Comparison of ENCODE assay signal across 8 cellular contexts in the genomic region with DNA sequence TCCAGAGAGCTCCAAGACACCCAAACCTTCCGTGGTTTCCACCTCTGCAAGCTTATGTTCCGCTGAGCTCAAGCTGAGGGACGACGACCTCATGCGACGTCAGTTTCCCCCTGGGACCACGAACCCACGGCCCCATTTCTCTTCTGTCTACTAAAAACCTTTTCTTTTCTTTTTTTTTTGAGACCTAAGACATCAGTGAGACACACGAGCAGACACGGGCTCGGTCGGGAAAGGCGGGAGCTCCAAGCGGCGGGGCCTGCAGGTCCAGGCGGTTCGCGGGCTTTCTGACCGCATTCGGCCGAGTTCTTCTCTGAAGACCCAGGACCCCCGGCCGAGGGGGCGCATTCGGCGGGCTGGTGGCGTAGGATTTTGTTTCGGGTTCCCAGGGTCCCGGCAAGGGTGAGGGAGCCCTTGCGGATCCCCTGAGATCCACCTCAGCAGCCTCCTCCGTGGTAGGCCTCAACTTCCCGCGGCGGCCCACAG. TPM values are rescaled to one million over a fixed set of nuclear protein-coding genes. Genes with fewer than 3 reads are reported as not detected.
DNase-seq lines count a peak whose midpoint lies in the region; FAIRE-seq and TF ChIP-seq lines count a peak whose summit lies in the region.

No MANE protein-coding gene starts in this region.

- TF ChIP-seq CTCF in GM12875 (IDR thresholded peaks at IDR 0.05; ENCODE audit: borderline replicate concordance, insufficient read depth, low read depth, low read length) (no peak), mammary epithelial cell (conservative IDR thresholded peaks at IDR 0.05 in 1 of 2, IDR thresholded peaks at IDR 0.05 in 1 of 2; ENCODE audit: extremely low read depth in 1 of 2, insufficient read depth in 1 of 2, low read depth in 1 of 2, low read length in 2 of 2) (no peak)

- no peaks in the 10 kb centered on the region for H3K9me2 ChIP-seq in Karpas-422 (replicated peaks; ENCODE audit: insufficient read depth, low read length)

- intact Hi-C loops in mammary epithelial cell (cut with micrococcal nuclease) = loop anchor here (5.0 kb wide), 2 partner anchors 96 to 341 kb away; a partner anchor contains a TSS

- H3K79me2 ChIP-seq in Karpas-422 (ENCODE audit: low read length) (peaks cover 65% of the 10 kb centered on the region), mammary epithelial cell (ENCODE audit: insufficient read depth, low read length) (peaks cover 73% of the 10 kb centered on the region)

- 0% methylated on average over 8 of the region's 34 CpGs for WGBS in mammary epithelial cell (ENCODE audit: low coverage, missing lambda C conversion rate)

- H3K27ac ChIP-seq in Karpas-422 (ENCODE audit: low read length) (peak overlapping the region; percentile 88), mammary epithelial cell (ENCODE audit: insufficient read depth, low read depth, low read length) (peak overlapping the region; percentile 77)

- H3K9me3 ChIP-seq in Karpas-422 (ENCODE audit: low read length) (no peaks in the 10 kb centered on the region), mammary epithelial cell (replicated peaks; ENCODE audit: insufficient read depth, low read length) (no peaks in the 10 kb centered on the region), mononuclear cell (ENCODE audit: low read depth, low read length) (no peaks in the 10 kb centered on the region)

- BruUV-seq in mammary epithelial cell (replicated peaks; lab: Mats Ljungman, UMichigan) = TSS peak; percentile 51

- H3K9ac ChIP-seq in Karpas-422 (ENCODE audit: low read length) (peak overlapping the region; percentile 98), mammary epithelial cell (ENCODE audit: insufficient read depth, low read length) (peak overlapping the region; percentile 82)

- in situ Hi-C loops in ACHN (cut with HindIII; ENCODE audit: low pct_ligation_motif_present, low pct_unique_long_range_greater_than_20kb, low sequenced_read_pairs) (no loop called here), mammary epithelial cell (cut with MboI; ENCODE audit: low sequenced_read_pairs in 2 of 2) (no loop called here)

- no peak for FAIRE-seq in HTR-8/SVneo (lab: Jason Lieb, UNC)

- H4K20me1 ChIP-seq in Karpas-422 (ENCODE audit: insufficient read depth, low read depth, low read length) = no peaks in the 10 kb centered on the region; the same call in 1 of the 2 replicates
- peaks cover 2% of the 10 kb centered on the region for H4K20me1 ChIP-seq in mammary epithelial cell (ENCODE audit: insufficient read depth, low read length)

- H3K4me3 ChIP-seq in GM12875 (ENCODE audit: low read depth, low read length) (peak overlapping the region; percentile 100), Karpas-422 (ENCODE audit: low read length) (peak overlapping the region; percentile 91), mammary epithelial cell (replicated peaks in 1 of 3; ENCODE audit: insufficient read depth in 1 of 3, low read depth in 2 of 3, low read length in 3 of 3) (peak overlapping the region; percentile 78 to 84 (median 81)), mononuclear cell (ENCODE audit: low read length) (peak overlapping the region; percentile 97)

- no peak overlapping the region for H2AFZ ChIP-seq in Karpas-422 (ENCODE audit: low read length)
- peak overlapping the region; percentile 73 for H2AFZ ChIP-seq in mammary epithelial cell (ENCODE audit: low read depth, low read length)

- H3K36me3 ChIP-seq in Karpas-422 (ENCODE audit: insufficient read depth, low read length) (peaks cover 8% of the 10 kb centered on the region; the same call in 1 of the 2 replicates), mammary epithelial cell (ENCODE audit: insufficient read depth, low read length) (peaks cover 4% of the 10 kb centered on the region)

- CTCF ChIA-PET in mammary epithelial cell (lab: Charles Lee; ENCODE audit: low non-redundant PET) = no interaction called here

- peak overlapping the region; percentile 96 for H3K4me2 ChIP-seq in Karpas-422 (ENCODE audit: low read depth, low read length, poor library complexity, severe bottlenecking)
- peak overlapping the region; percentile 98 for H3K4me2 ChIP-seq in mammary epithelial cell (ENCODE audit: insufficient read depth, low read depth, low read length)

- no peaks in the 10 kb centered on the region for H3K27me3 ChIP-seq in Karpas-422 (ENCODE audit: low read length)
- no peaks in the 10 kb centered on the region for H3K27me3 ChIP-seq in mammary epithelial cell (ENCODE audit: insufficient read depth, low read length)
- no peaks in the 10 kb centered on the region for H3K27me3 ChIP-seq in mononuclear cell (ENCODE audit: insufficient read depth, low read length)

- H3K4me1 ChIP-seq in Karpas-422 (ENCODE audit: low read length) (peaks cover 36% of the 10 kb centered on the region), mammary epithelial cell (ENCODE audit: insufficient read depth, low read length) (peaks cover 19% of the 10 kb centered on the region), mononuclear cell (ENCODE audit: insufficient read depth, low read length) (peaks cover 50% of the 10 kb centered on the region)

- DNase-seq in ACHN (peak; percentile 16), Karpas-422 (peak; percentile 72), mammary epithelial cell (no peak), dedifferentiated amniotic fluid mesenchymal stem cell (ENCODE audit: extremely low spot score) (no peak), HTR-8/SVneo (ENCODE audit: insufficient read length, low spot score) (no peak), NCI-H187 treated with DMSO at 0.1 percent for 48 hours (lab: John Stamatoyannopoulos, UW) (no peak)

- dilution Hi-C loops in mammary epithelial cell (cut with HindIII; ENCODE audit: low sequenced_read_pairs) = loop anchor here (5.0 kb wide), 1 partner anchor 81 kb away; no protein-coding TSS in a partner anchor

RNA-seq across cellular contexts. Expression of a gene that starts 0.4 kb away (rescaled TPM):
- total RNA-seq in Karpas-422 (2014; rRNA removed; shearing (Covaris generic); ENCODE audit: low replicate concordance) = 13.9 and 31.5 TPM in 2 replicates
- total RNA-seq in mammary epithelial cell (10 to 100 TPM in 1 of 2 donors, 1 to 10 TPM in 1; 1.8 to 13.8 TPM), mononuclear cell (1.0 TPM)
- 5.7 TPM for polyA plus RNA-seq in mammary epithelial cell
- 4.7 TPM for polyA minus RNA-seq in mammary epithelial cell

RNA-seq across cellular contexts. Expression of a gene that starts 0.7 kb away (rescaled TPM):
- 31.5 and 31.7 TPM in 2 replicates for total RNA-seq in Karpas-422 (2014; rRNA removed; shearing (Covaris generic); ENCODE audit: low replicate concordance)
- total RNA-seq in mammary epithelial cell = 10 to 100 TPM; 15.0 to 40.3 TPM
- 11.1 TPM for polyA plus RNA-seq in mammary epithelial cell
- 34.3 TPM for polyA minus RNA-seq in mammary epithelial cell
- 27.9 TPM for total RNA-seq in mononuclear cell

RNA-seq across cellular contexts. Expression of a gene that starts 37.1 kb away (rescaled TPM):
- total RNA-seq in Karpas-422 (2014; rRNA removed; shearing (Covaris generic); ENCODE audit: low replicate concordance) = 38.5 and 88.4 TPM in 2 replicates
- 10 to 100 TPM in 1 of 2 donors, 1 to 10 TPM in 1; 9.0 to 12.3 TPM for total RNA-seq in mammary epithelial cell
- polyA plus RNA-seq in mammary epithelial cell = 10.4 TPM
- 5.1 TPM for polyA minus RNA-seq in mammary epithelial cell
- 19.7 TPM for total RNA-seq in mononuclear cell

RNA-seq across cellular contexts. Expression of a gene that starts 37.9 kb away (rescaled TPM):
- 60.5 and 139 TPM in 2 replicates for total RNA-seq in Karpas-422 (2014; rRNA removed; shearing (Covaris generic); ENCODE audit: low replicate concordance)
- total RNA-seq in mammary epithelial cell (10 to 100 TPM; 57.2 to 88.8 TPM), mononuclear cell (38.8 TPM)
- polyA plus RNA-seq in mammary epithelial cell = 45.5 TPM
- 78.6 TPM for polyA minus RNA-seq in mammary epithelial cell

Comparison
In these comparisons a context has a peak if more than half of its experiments do, and no peak if none do; other contexts are left out.
1. DNase-seq: peak in ACHN (single experiment) and Karpas-422 (single experiment); none in mammary epithelial cell (single experiment), dedifferentiated amniotic fluid mesenchymal stem cell (single experiment), HTR-8/SVneo (single experiment) and NCI-H187 treated with DMSO at 0.1 percent for 48 hours (single experiment).
2. Peak in every context shown above with its lines, with median percentiles within 50 percentile points of each other: H3K4me3 ChIP-seq.